ENCODE assay signal across 8 cellular contexts in the genomic region with DNA sequence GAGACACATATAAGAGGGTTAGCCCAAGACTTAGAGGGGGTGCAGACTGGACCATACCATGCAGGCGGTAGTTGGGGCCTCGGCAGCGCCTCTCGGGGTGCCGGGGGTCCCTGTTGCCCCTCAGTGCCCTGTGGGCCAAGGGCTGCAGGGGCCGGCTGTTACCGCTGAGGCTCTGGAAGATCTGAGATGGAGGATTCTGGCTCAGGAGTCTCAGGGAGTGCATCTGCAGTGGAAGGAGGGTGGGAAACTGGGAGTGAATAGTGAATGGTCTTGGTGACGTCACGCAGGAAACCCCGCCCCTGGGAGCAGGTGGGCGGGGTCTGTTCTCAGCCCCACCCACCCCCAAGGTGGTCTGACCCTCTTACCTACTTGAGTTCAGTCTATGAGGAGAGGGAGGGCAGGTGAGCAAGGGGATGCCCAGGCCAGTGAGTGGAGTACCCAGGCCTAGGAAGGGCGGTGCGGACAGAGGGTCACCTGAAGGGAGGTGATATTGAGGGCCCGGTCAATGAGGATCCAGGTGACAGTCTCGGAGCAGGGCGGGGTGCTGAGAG. TPM values are rescaled to one million over a fixed set of nuclear protein-coding genes. Genes with fewer than 3 reads are reported as not detected.
DNase-seq lines count a peak whose midpoint lies in the region; ATAC-seq and TF ChIP-seq lines count a peak whose summit lies in the region.

No MANE protein-coding gene starts in this region.

- H3K27me3 ChIP-seq in SJCRH30 (no peaks in the 10 kb centered on the region), esophagus muscularis mucosa (no peaks in the 10 kb centered on the region), psoas muscle (ENCODE audit: insufficient read depth in 3 of 3, low read length in 2 of 3) (no peaks in the 10 kb centered on the region)

- no peak for TF ChIP-seq EP300 in esophagus muscularis mucosa (IDR thresholded peaks at IDR 0.05)

- ATAC-seq in psoas muscle, result no peak
- no peak for ATAC-seq in HG03342 (IDR thresholded peaks at IDR 0.05; ENCODE audit: unreplicated experiment)
- ATAC-seq in HG03108 (IDR thresholded peaks at IDR 0.05; ENCODE audit: unreplicated experiment), result no peak

- H3K4me3 ChIP-seq in SJCRH30 (peak overlapping the region; percentile 57; the same call in 1 of the 2 replicates), esophagus muscularis mucosa (peak overlapping the region; percentile 63 to 81 (median 78)), psoas muscle (peak overlapping the region; percentile 87)

- 71% methylated on average over 16 of the region's 16 CpGs for WGBS in esophagus muscularis mucosa
- 78 to 84% (median 79%) methylated on average over 16 of the region's 16 CpGs for WGBS in psoas muscle, 3 donors

- peak overlapping the region; percentile 51 for H3K9ac ChIP-seq in ES-I3 (ENCODE audit: low read depth, low read length)

- H3K36me3 ChIP-seq in ES-I3 (ENCODE audit: insufficient read depth, low read length) (no peaks in the 10 kb centered on the region), SJCRH30 (no peaks in the 10 kb centered on the region), esophagus muscularis mucosa (no peaks in the 10 kb centered on the region), psoas muscle (ENCODE audit: insufficient read depth in 1 of 2, low read depth in 1 of 2) (no peaks in the 10 kb centered on the region)

- TF ChIP-seq CTCF in esophagus muscularis mucosa (IDR thresholded peaks at IDR 0.05) (no peak), psoas muscle (IDR thresholded peaks at IDR 0.05) (no peak)

- H3K27ac ChIP-seq in SJCRH30 (no peak overlapping the region), esophagus muscularis mucosa (replicated peaks in 1 of 4) (peak overlapping the region; percentile 95 to 100 (median 96)), psoas muscle (peak overlapping the region; percentile 97)

- DNase-seq in SJCRH30 (no peak), esophagus muscularis mucosa (ENCODE audit: extremely low spot score) (no peak), psoas muscle (peak in 1 of 2 donors; percentile 58), NCI-H510A (lab: John Stamatoyannopoulos, UW) (no peak), KG1 (lab: John Stamatoyannopoulos, UW) (no peak)

- intact Hi-C loops in esophagus muscularis mucosa (cut with DNase I) (no loop called here), psoas muscle (cut with DNase I) (loop anchor here (2.0 to 10.0 kb wide), 2 partner anchors 80 to 326 kb away; a partner anchor contains a TSS)

- H3K9me3 ChIP-seq in ES-I3 (ENCODE audit: control insufficient read depth, insufficient read depth, low read length), result no peaks in the 10 kb centered on the region
- no peaks in the 10 kb centered on the region for H3K9me3 ChIP-seq in SJCRH30 (replicated peaks)
- no peaks in the 10 kb centered on the region for H3K9me3 ChIP-seq in esophagus muscularis mucosa
- no peaks in the 10 kb centered on the region for H3K9me3 ChIP-seq in psoas muscle

- H3K4me1 ChIP-seq in ES-I3 (ENCODE audit: insufficient read depth, low read length) (peaks cover 4% of the 10 kb centered on the region), SJCRH30 (peaks cover 17% of the 10 kb centered on the region), esophagus muscularis mucosa (peaks cover 31 to 54% (median 43%) of the 10 kb centered on the region in 4 donors), psoas muscle (peaks cover 18% of the 10 kb centered on the region)

- TF ChIP-seq POLR2A in esophagus muscularis mucosa (IDR thresholded peaks at IDR 0.05; ENCODE audit: low read depth), result no peak

RNA-seq across cellular contexts. Expression of a gene that starts 1.7 kb away (rescaled TPM):
- total RNA-seq in SJCRH30 (2014; rRNA removed; shearing (Covaris generic)), result 23.9 and 24.4 TPM in 2 replicates
- total RNA-seq in esophagus muscularis mucosa, result 1 to 10 TPM; 3.0 to 9.3 (median 7.2) TPM
- total RNA-seq in psoas muscle, result 10 to 100 TPM in 1 of 4 donors, 1 to 10 TPM in 3; 3.6 to 14.5 (median 6.5) TPM
- polyA plus RNA-seq in psoas muscle, result 1 to 10 TPM; 2.8 to 7.0 (median 3.2) TPM

RNA-seq across cellular contexts. Expression of a gene that starts 7.1 kb away (rescaled TPM):
- 10.7 and 11.8 TPM in 2 replicates for total RNA-seq in SJCRH30 (2014; rRNA removed; shearing (Covaris generic))
- total RNA-seq in esophagus muscularis mucosa, result 10 to 100 TPM; 11.9 to 16.5 (median 14.9) TPM
- 1 to 10 TPM; 4.1 to 8.8 (median 6.4) TPM for total RNA-seq in psoas muscle
- polyA plus RNA-seq in psoas muscle, result 10 to 100 TPM in 1 of 3 donors, 1 to 10 TPM in 2; 2.3 to 10.6 (median 9.2) TPM

RNA-seq across cellular contexts. Expression of a gene that starts 19.6 kb away (rescaled TPM):
- total RNA-seq in SJCRH30 (2014; rRNA removed; shearing (Covaris generic)), result 13.1 and 17.4 TPM in 2 replicates
- total RNA-seq in esophagus muscularis mucosa (10 to 100 TPM; 15.9 to 24.5 (median 17.0) TPM), psoas muscle (10 to 100 TPM in 2 of 4 donors, 1 to 10 TPM in 2; 4.1 to 12.8 (median 8.8) TPM)
- 1 to 10 TPM; 3.3 to 7.4 (median 4.8) TPM for polyA plus RNA-seq in psoas muscle

RNA-seq across cellular contexts. Expression of a gene that starts 19.9 kb away (rescaled TPM):
- total RNA-seq in SJCRH30 (2014; rRNA removed; shearing (Covaris generic)), result 1,609 and 2,008 TPM in 2 replicates
- total RNA-seq in esophagus muscularis mucosa (1,000 to 10,000 TPM; 1,298 to 2,105 (median 1,742) TPM), psoas muscle (100 to 1,000 TPM; 506 to 730 (median 645) TPM)
- 1,000 to 10,000 TPM; 1,096 to 1,745 (median 1,373) TPM for polyA plus RNA-seq in psoas muscle

RNA-seq across cellular contexts. Expression of a gene that starts 24.0 kb away (rescaled TPM):
- 1.9 and 3.3 TPM in 2 replicates for total RNA-seq in SJCRH30 (2014; rRNA removed; shearing (Covaris generic))
- total RNA-seq in esophagus muscularis mucosa (under 1 TPM; 0.32 to 0.69 (median 0.37) TPM), psoas muscle (not detected)
- polyA plus RNA-seq in psoas muscle, result under 1 TPM in 2 of 3 donors, not detected in 1; 0.01 to 0.20 TPM
